ENCODE assay signal across 11 cellular contexts in the genomic region with DNA sequence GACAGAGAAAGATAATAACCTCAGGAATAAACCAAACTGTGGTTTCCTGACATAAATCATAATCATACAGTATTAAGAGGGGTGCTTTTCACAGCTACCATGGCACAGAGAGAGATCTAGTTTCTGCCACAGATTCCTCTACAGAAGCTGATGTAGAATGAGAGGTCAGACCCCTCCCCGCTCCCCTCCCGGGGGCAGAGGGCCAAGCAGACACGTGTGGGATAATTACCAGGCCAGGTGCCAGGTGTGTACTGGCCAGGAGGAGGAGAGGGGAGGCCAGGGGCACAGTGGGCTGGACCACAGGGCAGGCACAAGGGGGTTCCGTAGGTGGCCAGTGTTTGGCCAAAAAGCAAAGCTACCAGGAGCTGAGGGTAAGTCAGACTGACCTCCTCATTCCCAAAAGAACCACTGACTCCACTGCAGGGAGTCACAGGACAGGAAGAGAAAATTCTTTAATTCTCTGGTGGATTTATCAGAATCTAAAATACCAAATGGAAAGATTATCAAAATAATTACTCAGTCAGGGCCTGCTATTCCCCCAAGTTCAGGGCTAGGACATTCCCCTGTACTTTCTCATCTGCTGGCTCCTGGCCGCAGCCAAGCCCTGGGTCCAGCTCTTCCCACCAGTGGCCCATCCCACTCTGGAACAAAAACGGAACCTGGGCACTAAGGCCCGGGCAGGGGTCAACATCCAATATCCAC. TPM values are rescaled to one million over a fixed set of nuclear protein-coding genes. Genes with fewer than 3 reads are reported as not detected.
DNase-seq lines count a peak whose midpoint lies in the region; ATAC-seq and TF ChIP-seq lines count a peak whose summit lies in the region.
"Had no signal": no experiment of that assay in that cellular context is flagged by ENCODE, and none has a peak within 500 bp of the region (broad histone marks: within the 10 kb centered on the region; RNA-seq: fewer than 3 reads in every experiment).

No MANE protein-coding gene starts in this region.

- no peak for TF ChIP-seq CTCF in AG04450 (IDR thresholded peaks at IDR 0.05; ENCODE audit: low read depth, low read length)
- TF ChIP-seq CTCF in SK-N-SH (IDR thresholded peaks at IDR 0.05) = no peak

- no peak overlapping the region for H3K9ac ChIP-seq in SK-N-SH

- H3K27ac ChIP-seq in AG04450 (ENCODE audit: low read depth, low read length) = peak overlapping the region; percentile 68
- H3K27ac ChIP-seq in cingulate gyrus (ENCODE audit: low read depth, low read length) = peak overlapping the region; percentile 35
- H3K27ac ChIP-seq in SK-N-SH (ENCODE audit: low read depth in 2 of 2, low read length in 1 of 2) = no peak overlapping the region
- H3K27ac ChIP-seq: epithelial cell of prostate had no signal

- POLR2A ChIA-PET in AG04450 (lab: Yijun Ruan, JAX) = no interaction called here
- POLR2A ChIA-PET in naive thymus-derived CD8-positive, alpha-beta T cell (lab: Charles Lee) = interaction anchor here (1.2 to 5.8 kb wide), 3 partner anchors 45 to 140 kb away, joined by 4 to 49 read pairs (median 4); partner anchors contain the start of genes PRDM15 and ZBTB21
- POLR2A ChIA-PET in SK-N-SH (lab: Yijun Ruan, JAX) = no interaction called here

- H3K9me3 Mint-ChIP-seq in naive thymus-derived CD8-positive, alpha-beta T cell = no peaks in the 10 kb centered on the region

- H3K27me3 ChIP-seq in AG04450 (ENCODE audit: control insufficient read depth, insufficient read depth, low read length) (no peaks in the 10 kb centered on the region), SK-N-SH (ENCODE audit: insufficient read depth) (no peaks in the 10 kb centered on the region)

- H3K4me1 ChIP-seq in SK-N-SH (ENCODE audit: control insufficient read depth in 1 of 2, insufficient read depth in 2 of 2, low read depth in 1 of 2, low read length in 1 of 2) = peaks cover 0 to 7% of the 10 kb centered on the region in 2 experiments; a peak in 2 of 4 replicates

- H3K27me3 Mint-ChIP-seq in naive thymus-derived CD8-positive, alpha-beta T cell = no peaks in the 10 kb centered on the region

- H3K4me2 ChIP-seq in SK-N-SH = no peak overlapping the region
- H3K4me2 ChIP-seq: smooth muscle cell had no signal

- TF ChIP-seq RAD21 in SK-N-SH (IDR thresholded peaks at IDR 0.05; ENCODE audit: low read length) = no peak

- DNase-seq in AG04450 (ENCODE audit: low read depth, low spot score) (no peak), LHCN-M2 (ENCODE audit: low read depth) (peak; percentile 83), cerebellum (ENCODE audit: low spot score) (no peak), SK-N-SH (no peak), GM19240 (ENCODE audit: insufficient read length, low spot score) (no peak), DMS53 treated with DMSO at 0.1 percent for 48 hours (lab: John Stamatoyannopoulos, UW; ENCODE audit: unreplicated experiment) (no peak)
- peak in 1 of 10 donors; percentile 14 for DNase-seq in naive thymus-derived CD8-positive, alpha-beta T cell
- DNase-seq: KBM-7 had no signal

- H3K9me3 ChIP-seq in AG04450 (ENCODE audit: control insufficient read depth, insufficient read depth, low read length) = no peaks in the 10 kb centered on the region
- H3K9me3 ChIP-seq in SK-N-SH = no peaks in the 10 kb centered on the region

- H3K36me3 Mint-ChIP-seq in naive thymus-derived CD8-positive, alpha-beta T cell = peaks cover 0 to 15% (median 2%) of the 10 kb centered on the region in 3 donors

- 97% methylated on average over 4 of the region's 7 CpGs for WGBS in SK-N-SH (ENCODE audit: low lambda C conversion rate)

- H3K79me2 ChIP-seq in SK-N-SH (ENCODE audit: insufficient read depth) = peaks cover 6% of the 10 kb centered on the region; the same call in 1 of the 2 replicates

- H2AFZ ChIP-seq in SK-N-SH (ENCODE audit: low read depth) = no peak overlapping the region

- ATAC-seq in naive thymus-derived CD8-positive, alpha-beta T cell = peak in 1 of 2 donors; percentile 36

- H3K4me3 ChIP-seq in AG04450 (ENCODE audit: low read depth, low read length) (no peak overlapping the region), SK-N-SH (ENCODE audit: low read depth in 2 of 2, low read length in 1 of 2) (no peak overlapping the region)
- H3K4me3 ChIP-seq: smooth muscle cell had no signal

- H3K4me3 Mint-ChIP-seq in naive thymus-derived CD8-positive, alpha-beta T cell = peak overlapping the region; percentile 53 to 96 (median 80)

- H3K27ac Mint-ChIP-seq in naive thymus-derived CD8-positive, alpha-beta T cell = peak overlapping the region; percentile 69 to 100 (median 91)

- no peaks in the 10 kb centered on the region for H3K9me2 ChIP-seq in SK-N-SH

- no peak for TF ChIP-seq EP300 in SK-N-SH (IDR thresholded peaks at IDR 0.05; ENCODE audit: borderline replicate concordance in 1 of 2, low read depth in 1 of 2, low read length in 1 of 2)

- H3F3A ChIP-seq in SK-N-SH (replicated peaks; ENCODE audit: insufficient read depth) = no peaks in the 10 kb centered on the region

- CTCF ChIA-PET in AG04450 (lab: Charles Lee) (interaction anchor here (0.7 to 1.9 kb wide), 3 partner anchors 107 to 311 kb away, joined by 4 to 9 read pairs (median 4); no protein-coding TSS in a partner anchor), SK-N-SH (lab: Yijun Ruan, JAX) (no interaction called here)

- peaks cover 19 to 76% (median 45%) of the 10 kb centered on the region in 4 donors for H3K4me1 Mint-ChIP-seq in naive thymus-derived CD8-positive, alpha-beta T cell

- H3K36me3 ChIP-seq in SK-N-SH (replicated peaks in 1 of 2; ENCODE audit: control insufficient read depth in 1 of 2, insufficient read depth in 2 of 2, low read length in 1 of 2) = no peaks in the 10 kb centered on the region

- H4K20me1 ChIP-seq in SK-N-SH (ENCODE audit: insufficient read depth) = no peaks in the 10 kb centered on the region

TF ChIP-seq in SK-N-SH, 30 proteins besides CTCF, POLR2A, EP300 and RAD21 (continues in another document):
- no peak for TF ChIP-seq MEF2A (IDR thresholded peaks at IDR 0.05; ENCODE audit: borderline replicate concordance, low read depth)
- no peak for TF ChIP-seq ZBTB33 (IDR thresholded peaks at IDR 0.05; ENCODE audit: borderline replicate concordance, low read depth)
- TF ChIP-seq SIN3A (IDR thresholded peaks at IDR 0.05; ENCODE audit: borderline replicate concordance, low read depth, low read length) = no peak
- TF ChIP-seq TAF1 (IDR thresholded peaks at IDR 0.05; ENCODE audit: borderline replicate concordance, low read depth, low read length) = no peak
- no peak for TF ChIP-seq NFIC (IDR thresholded peaks at IDR 0.05; ENCODE audit: borderline replicate concordance)
- TF ChIP-seq TCF12 (IDR thresholded peaks at IDR 0.05) = no peak
- no peak for TF ChIP-seq USF2 (IDR thresholded peaks at IDR 0.05; ENCODE audit: borderline replicate concordance, low read depth, low read length)

RNA-seq across cellular contexts. Expression of gene C2CD2, which starts 30.0 kb away (rescaled TPM):
- polyA plus RNA-seq in AG04450 (2011; rRNA removed) = 25.3 and 25.4 TPM in 2 replicates
- polyA minus RNA-seq in AG04450 (2011; rRNA and poly(A)+ RNA removed) = 68.6 and 87.4 TPM in 2 replicates
- total RNA-seq in LHCN-M2 (2014; rRNA removed) = 13.5 and 22.2 TPM in 2 replicates
- polyA plus RNA-seq in LHCN-M2 (2012) = 10.0 TPM
- 10 to 100 TPM; 13.0 to 14.6 TPM for total RNA-seq in naive thymus-derived CD8-positive, alpha-beta T cell
- polyA plus RNA-seq in naive thymus-derived CD8-positive, alpha-beta T cell = 1 to 10 TPM; 2.4 to 3.7 (median 2.8) TPM
- total RNA-seq in cerebellum = 16.4 TPM
- 9.7 and 15.0 TPM in 2 replicates for polyA plus RNA-seq in SK-N-SH (2012; rRNA removed)
- 7.0 and 9.8 TPM in 2 replicates for polyA plus RNA-seq in SK-N-SH (2012; cell fraction: cytosol; rRNA removed)
- polyA plus RNA-seq in SK-N-SH (2012; cell fraction: nucleus; rRNA removed) = 24.0 and 28.3 TPM in 2 replicates

RNA-seq across cellular contexts. Expression of gene PRDM15, which starts 44.6 kb away (rescaled TPM):
- polyA plus RNA-seq in AG04450 (2011; rRNA removed) (5.1 and 6.5 TPM in 2 replicates), SK-N-SH (2012; rRNA removed) (6.6 and 7.0 TPM in 2 replicates)
- 8.1 and 16.2 TPM in 2 replicates for polyA minus RNA-seq in AG04450 (2011; rRNA and poly(A)+ RNA removed)
- total RNA-seq in LHCN-M2 (2014; rRNA removed) (3.3 and 6.1 TPM in 2 replicates), cerebellum (8.2 TPM)
- polyA plus RNA-seq in LHCN-M2 (2012) = 2.4 TPM
- total RNA-seq in naive thymus-derived CD8-positive, alpha-beta T cell = 10 to 100 TPM; 20.6 to 23.2 TPM
- 1 to 10 TPM in 2 of 3 donors, under 1 TPM in 1; 0.77 to 2.9 (median 2.4) TPM for polyA plus RNA-seq in naive thymus-derived CD8-positive, alpha-beta T cell
- 2.5 and 3.0 TPM in 2 replicates for polyA plus RNA-seq in SK-N-SH (2012; cell fraction: cytosol; rRNA removed)
- polyA plus RNA-seq in SK-N-SH (2012; cell fraction: nucleus; rRNA removed) = 25.7 and 30.7 TPM in 2 replicates

Comparison
In these comparisons a context has a peak if more than half of its experiments do, and no peak if none do; other contexts are left out.
1. H3K27ac ChIP-seq: peak in AG04450 (single experiment) and cingulate gyrus (single experiment); none in SK-N-SH (0 of 2).